In the genomic region with DNA sequence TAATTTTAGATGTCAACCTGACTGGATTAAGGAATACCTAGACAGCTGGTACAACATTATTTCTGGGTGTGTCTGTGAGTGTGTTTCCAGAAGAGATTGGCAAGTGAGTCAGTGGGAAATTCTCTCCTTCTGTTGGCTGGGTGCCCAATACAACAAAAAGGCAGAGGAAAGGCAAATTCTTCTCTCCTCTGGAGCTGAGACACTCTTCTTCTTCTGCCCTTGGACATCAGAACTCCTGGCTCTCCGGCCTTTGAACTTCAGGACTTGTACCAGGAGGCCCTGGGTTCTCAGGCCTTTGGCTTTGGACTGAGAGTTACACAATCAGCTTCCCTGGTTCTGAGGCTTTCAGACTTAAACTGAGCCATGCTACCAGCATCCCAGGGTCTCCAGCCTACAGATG, we compare ENCODE assay signal across 9 cellular contexts. TPM values are rescaled to one million over a fixed set of nuclear protein-coding genes. Genes with fewer than 3 reads are reported as not detected.
DNase-seq lines count a peak whose midpoint lies in the region; ATAC-seq, FAIRE-seq and TF ChIP-seq lines count a peak whose summit lies in the region.
"Had no signal": no experiment of that assay in that cellular context is flagged by ENCODE, and none has a peak within 500 bp of the region (broad histone marks: within the 10 kb centered on the region; RNA-seq: fewer than 3 reads in every experiment).

No MANE protein-coding gene starts in this region.

- H3K4me2 ChIP-seq in astrocyte (ENCODE audit: low read length): peak overlapping the region; percentile 53
- H3K4me2 ChIP-seq in smooth muscle cell: no peak overlapping the region

- H3K9me3 ChIP-seq in astrocyte (ENCODE audit: insufficient read depth, low read depth, low read length): no peaks in the 10 kb centered on the region
- no peaks in the 10 kb centered on the region for H3K9me3 ChIP-seq in smooth muscle cell (replicated peaks; ENCODE audit: low read depth)
- H3K9me3 ChIP-seq: uterus had no signal

- H3K4me1 ChIP-seq in astrocyte (ENCODE audit: insufficient read depth, low read length): peaks cover 9% of the 10 kb centered on the region
- H3K4me1 ChIP-seq in smooth muscle cell (ENCODE audit: low read depth): no peaks in the 10 kb centered on the region
- H3K4me1 ChIP-seq: uterus had no signal

- TF ChIP-seq CTCF in astrocyte (IDR thresholded peaks at IDR 0.05; ENCODE audit: insufficient read depth, low read depth, low read length) (no peak), osteocyte (IDR thresholded peaks at IDR 0.05) (no peak), smooth muscle cell (IDR thresholded peaks at IDR 0.05; ENCODE audit: borderline replicate concordance, insufficient read depth, poor library complexity, severe bottlenecking) (no peak)

- H3K4me3 Mint-ChIP-seq in astrocyte (ENCODE audit: unreplicated experiment) (no peak overlapping the region), osteocyte (ENCODE audit: unreplicated experiment) (no peak overlapping the region)

- FAIRE-seq in astrocyte (lab: Jason Lieb, UNC): no peak

- H3K4me1 Mint-ChIP-seq in astrocyte (ENCODE audit: low read depth, unreplicated experiment) (peaks cover 26% of the 10 kb centered on the region), osteocyte (ENCODE audit: unreplicated experiment) (peaks cover 26% of the 10 kb centered on the region)

- H3K9ac ChIP-seq in astrocyte (ENCODE audit: low read length) (no peak overlapping the region), smooth muscle cell (ENCODE audit: low read depth) (no peak overlapping the region)

- peaks cover 5% of the 10 kb centered on the region for H3K36me3 ChIP-seq in astrocyte (ENCODE audit: insufficient read depth, low read length)
- no peaks in the 10 kb centered on the region for H3K36me3 ChIP-seq in smooth muscle cell (ENCODE audit: low read depth)
- H3K36me3 ChIP-seq: uterus had no signal

- no peaks in the 10 kb centered on the region for H3F3A ChIP-seq in smooth muscle cell (ENCODE audit: low read depth)

- H3K27me3 Mint-ChIP-seq in astrocyte (ENCODE audit: low read depth, unreplicated experiment) (no peaks in the 10 kb centered on the region), osteocyte (ENCODE audit: unreplicated experiment) (no peaks in the 10 kb centered on the region)

- ATAC-seq in HG02970 (IDR thresholded peaks at IDR 0.05; ENCODE audit: low FRiP score, unreplicated experiment): no peak

- H3K4me3 ChIP-seq in astrocyte (ENCODE audit: insufficient read depth, low read depth, low read length) (no peak overlapping the region), smooth muscle cell (no peak overlapping the region)
- H3K4me3 ChIP-seq: uterus had no signal

- no peak overlapping the region for H3K27ac ChIP-seq in astrocyte (ENCODE audit: low read depth, low read length)
- no peak overlapping the region for H3K27ac ChIP-seq in smooth muscle cell (ENCODE audit: low read depth)
- H3K27ac ChIP-seq: uterus had no signal

- H2AFZ ChIP-seq in astrocyte (ENCODE audit: low read depth, low read length) (no peak overlapping the region), smooth muscle cell (ENCODE audit: low read depth) (no peak overlapping the region)

- no peaks in the 10 kb centered on the region for H3K9me3 Mint-ChIP-seq in astrocyte (ENCODE audit: unreplicated experiment)
- H3K9me3 Mint-ChIP-seq in osteocyte (ENCODE audit: unreplicated experiment): no peaks in the 10 kb centered on the region

- H3K27me3 ChIP-seq in astrocyte (ENCODE audit: insufficient read depth, low read length): no peaks in the 10 kb centered on the region
- H3K27me3 ChIP-seq in smooth muscle cell (ENCODE audit: low read depth): no peaks in the 10 kb centered on the region
- H3K27me3 ChIP-seq: uterus had no signal

- H3K79me2 ChIP-seq in astrocyte (ENCODE audit: insufficient read depth, low read length) (no peaks in the 10 kb centered on the region), smooth muscle cell (ENCODE audit: low read depth) (no peaks in the 10 kb centered on the region)

- peaks cover 11% of the 10 kb centered on the region for H3K36me3 Mint-ChIP-seq in astrocyte (ENCODE audit: low read depth, unreplicated experiment)
- peaks cover 16% of the 10 kb centered on the region for H3K36me3 Mint-ChIP-seq in osteocyte (ENCODE audit: unreplicated experiment)

- H4K20me1 ChIP-seq in astrocyte (ENCODE audit: insufficient read depth, low read length) (no peaks in the 10 kb centered on the region), smooth muscle cell (ENCODE audit: low read depth) (no peaks in the 10 kb centered on the region)

- peak; percentile 87 for DNase-seq in HS-27A (ENCODE audit: low read depth)
- DNase-seq in astrocyte (ENCODE audit: low read depth): peak; percentile 74
- DNase-seq in osteocyte (ENCODE audit: extremely low spot score, unreplicated experiment): no peak
- no peak for DNase-seq in NCI-H510A treated with DMSO at 0.1 percent for 48 hours (lab: John Stamatoyannopoulos, UW)
- DNase-seq in smooth muscle cell (lab: John Stamatoyannopoulos, UW; ENCODE audit: unreplicated experiment): no peak
- DNase-seq: anterior cingulate cortex, NCI-H1092, uterus had no signal

- peak overlapping the region; percentile 74 for H3K27ac Mint-ChIP-seq in astrocyte (ENCODE audit: unreplicated experiment)
- H3K27ac Mint-ChIP-seq in osteocyte (ENCODE audit: unreplicated experiment): peak overlapping the region; percentile 60

- 100% methylated on average over 1 of the region's 1 CpG for WGBS in smooth muscle cell (ENCODE audit: low lambda C conversion rate)

RNA-seq across cellular contexts. Expression of gene BTN3A1, which starts 7.8 kb away (rescaled TPM):
- total RNA-seq in astrocyte (22.2 and 29.9 TPM in 2 replicates), osteocyte (17.1 and 21.1 TPM in 2 replicates), smooth muscle cell (19.1 and 33.3 TPM in 2 replicates)
- polyA plus RNA-seq in smooth muscle cell: 9.2 and 13.5 TPM in 2 replicates

RNA-seq across cellular contexts. Expression of gene BTN2A2, which starts 11.4 kb away (rescaled TPM):
- 19.9 and 25.1 TPM in 2 replicates for total RNA-seq in astrocyte
- total RNA-seq in osteocyte: 27.8 and 32.0 TPM in 2 replicates
- 11.1 and 12.1 TPM in 2 replicates for total RNA-seq in smooth muscle cell
- polyA plus RNA-seq in smooth muscle cell: 6.3 and 12.1 TPM in 2 replicates

RNA-seq across cellular contexts. Expression of gene BTN3A2, which starts 29.3 kb away (rescaled TPM):
- total RNA-seq in astrocyte (31.7 and 34.1 TPM in 2 replicates), osteocyte (17.6 and 22.7 TPM in 2 replicates), smooth muscle cell (5.1 and 19.7 TPM in 2 replicates)
- 7.6 and 13.3 TPM in 2 replicates for polyA plus RNA-seq in smooth muscle cell

RNA-seq across cellular contexts. Expression of gene BTN3A3, which starts 46.0 kb away (rescaled TPM):
- total RNA-seq in astrocyte (4.7 and 6.2 TPM in 2 replicates), osteocyte (17.3 and 17.7 TPM in 2 replicates), smooth muscle cell (1.8 and 3.5 TPM in 2 replicates)
- 1.5 and 2.9 TPM in 2 replicates for polyA plus RNA-seq in smooth muscle cell

Comparison
In these comparisons a context has a peak if more than half of its experiments do, and no peak if none do; other contexts are left out.
1. DNase-seq: peak in HS-27A (single experiment) and astrocyte (single experiment); none in osteocyte (single experiment), NCI-H510A treated with DMSO at 0.1 percent for 48 hours (single experiment) and smooth muscle cell (single experiment).